10 cellular contexts compared by ENCODE assay signal in genomic region chr17:39152134-39152884, GRCh38. TPM values are rescaled to one million over a fixed set of nuclear protein-coding genes. Genes with fewer than 3 reads are reported as not detected.
DNase-seq lines count a peak whose midpoint lies in the region; ATAC-seq and TF ChIP-seq lines count a peak whose summit lies in the region.
"Had no signal": no experiment of that assay in that cellular context is flagged by ENCODE, and none has a peak within 500 bp of the region (broad histone marks: within the 10 kb centered on the region; RNA-seq: fewer than 3 reads in every experiment).

No MANE protein-coding gene starts in this region.

- no peak overlapping the region for H2BK15ac ChIP-seq in mesenchymal stem cell (ENCODE audit: low read depth, poor library complexity, severe bottlenecking)

- no peak overlapping the region for H2BK12ac ChIP-seq in mesenchymal stem cell (ENCODE audit: low read length in 2 of 2)

- H3K9me3 ChIP-seq in ES-I3 (ENCODE audit: control insufficient read depth, insufficient read depth, low read length) (no peaks in the 10 kb centered on the region), PC-3 (ENCODE audit: low read length) (no peaks in the 10 kb centered on the region), mesenchymal stem cell (ENCODE audit: control insufficient read depth, low read length) (no peaks in the 10 kb centered on the region), tibial artery (no peaks in the 10 kb centered on the region)

- BruUV-seq in PC-3 (replicated peaks; lab: Mats Ljungman, UMichigan) = no TSS peak

- peak overlapping the region; percentile 97 for H3K4me2 ChIP-seq in PC-3 (ENCODE audit: low read length)
- H3K4me2 ChIP-seq in mesenchymal stem cell (ENCODE audit: low read length, poor library complexity, severe bottlenecking) = peak overlapping the region; percentile 98

- H3K27me3 ChIP-seq in PC-3 (ENCODE audit: low read length) (peaks cover 6% of the 10 kb centered on the region; the same call in 1 of the 2 replicates), mesenchymal stem cell (ENCODE audit: control insufficient read depth in 1 of 2, insufficient read depth in 1 of 2, low read length in 2 of 2) (peaks cover 16 to 42% of the 10 kb centered on the region in 2 experiments), tibial artery (peaks cover 0 to 21% of the 10 kb centered on the region in 2 donors)

- ATAC-seq in PC-3 = peak; percentile 2; the same call in 1 of the 2 replicates

- WGBS in mesenchymal stem cell = 22% methylated on average over 20 of the region's 23 CpGs

- peak overlapping the region; percentile 96; the same call in 1 of the 2 replicates for H3K9ac ChIP-seq in ES-I3 (ENCODE audit: low read depth, low read length)
- no peak overlapping the region; the same call in 1 of the 2 replicates for H3K9ac ChIP-seq in PC-3 (ENCODE audit: low read length)
- peak overlapping the region; percentile 72 for H3K9ac ChIP-seq in mesenchymal stem cell (ENCODE audit: low read length)

- POLR2A ChIA-PET in PC-3 (lab: Charles Lee; ENCODE audit: unreplicated experiment) = interaction anchor here (0.9 to 1.0 kb wide), 2 partner anchors 169 to 281 kb away, joined by 3 to 13 read pairs; no protein-coding TSS in a partner anchor

- H4K91ac ChIP-seq in mesenchymal stem cell (ENCODE audit: low read length) = peak overlapping the region; percentile 45

- H3K27ac ChIP-seq in PC-3 (ENCODE audit: low read length) = no peak overlapping the region
- H3K27ac ChIP-seq in mesenchymal stem cell (ENCODE audit: low read length, poor library complexity, severe bottlenecking) = peak overlapping the region; percentile 70
- peak overlapping the region; percentile 89 to 94 for H3K27ac ChIP-seq in tibial artery

- H3K4me3 ChIP-seq in PC-3 (ENCODE audit: low read length) (peak overlapping the region; percentile 90), choroid plexus epithelial cell (ENCODE audit: low read depth, low read length) (peak overlapping the region; percentile 86), mesenchymal stem cell (ENCODE audit: insufficient read depth in 1 of 2, low read depth in 1 of 2, low read length in 2 of 2) (peak overlapping the region in 1 of 2 experiments; percentile 91), tibial artery (peak overlapping the region; percentile 62 to 73)

- H3K36me3 ChIP-seq in ES-I3 (ENCODE audit: insufficient read depth, low read length) (no peaks in the 10 kb centered on the region), PC-3 (ENCODE audit: low read depth, low read length) (no peaks in the 10 kb centered on the region), mesenchymal stem cell (ENCODE audit: control insufficient read depth in 1 of 2, insufficient read depth in 2 of 2, low read depth in 1 of 2, low read length in 2 of 2) (no peaks in the 10 kb centered on the region), tibial artery (no peaks in the 10 kb centered on the region)

- intact Hi-C loops in PC-3 (cut with micrococcal nuclease) (no loop called here), tibial artery (cut with DNase I; ENCODE audit: low total_unique reads) (loop anchor here (5.0 kb wide), 1 partner anchor 170 kb away; no protein-coding TSS in a partner anchor)

- peak overlapping the region in 1 of 2 experiments; percentile 28 for H3K18ac ChIP-seq in mesenchymal stem cell (ENCODE audit: low read depth in 1 of 2, low read length in 2 of 2)

- no peaks in the 10 kb centered on the region for H3K9me2 ChIP-seq in PC-3 (replicated peaks; ENCODE audit: low read length)

- no peak overlapping the region for H2BK5ac ChIP-seq in mesenchymal stem cell (ENCODE audit: low read depth, low read length, poor library complexity, severe bottlenecking)

- no peak overlapping the region for H3K14ac ChIP-seq in mesenchymal stem cell (ENCODE audit: low read length in 2 of 2)

- H2AFZ ChIP-seq in PC-3 (ENCODE audit: low read length) (peak overlapping the region; percentile 95), mesenchymal stem cell (ENCODE audit: low read depth, low read length) (no peak overlapping the region)

- H3K4me1 ChIP-seq in ES-I3 (ENCODE audit: insufficient read depth, low read length) (peaks cover 8% of the 10 kb centered on the region; the same call in 1 of the 2 replicates), PC-3 (ENCODE audit: insufficient read depth, low read length) (peaks cover 7% of the 10 kb centered on the region), mesenchymal stem cell (ENCODE audit: control insufficient read depth, insufficient read depth, low read depth, low read length) (peaks cover 25% of the 10 kb centered on the region), tibial artery (peaks cover 0 to 26% (median 20%) of the 10 kb centered on the region in 4 donors)

- TF ChIP-seq CTCF in PC-3 (conservative IDR thresholded peaks at IDR 0.05; ENCODE audit: low read depth, low read length) (no peak), choroid plexus epithelial cell (conservative IDR thresholded peaks at IDR 0.05; ENCODE audit: low read depth, low read length) (no peak), tibial artery (IDR thresholded peaks at IDR 0.05) (no peak)

- H4K20me1 ChIP-seq in PC-3 (ENCODE audit: low read length) = no peaks in the 10 kb centered on the region

- H3K79me1 ChIP-seq in mesenchymal stem cell (replicated peaks; ENCODE audit: low read length, poor library complexity, severe bottlenecking) = no peaks in the 10 kb centered on the region

- DNase-seq in PC-3 (no peak), choroid plexus epithelial cell (ENCODE audit: low read depth) (no peak), mesenchymal stem cell (no peak), tibial artery (no peak), 8988T (no peak), SHP77 (lab: John Stamatoyannopoulos, UW) (no peak), NCI-H187 treated with DMSO at 0.1 percent for 48 hours (lab: John Stamatoyannopoulos, UW) (no peak)

- H3K79me2 ChIP-seq in PC-3 (ENCODE audit: low read length) = no peaks in the 10 kb centered on the region

- no peak overlapping the region for H2AK5ac ChIP-seq in mesenchymal stem cell (ENCODE audit: low read length, severe bottlenecking)

- peak overlapping the region; percentile 88 for H4K8ac ChIP-seq in mesenchymal stem cell (ENCODE audit: low read length)

- no peak overlapping the region for H2BK120ac ChIP-seq in mesenchymal stem cell (ENCODE audit: low read depth, low read length)

- no peak overlapping the region for H3K23ac ChIP-seq in mesenchymal stem cell (ENCODE audit: low read length in 2 of 2)

- H3F3A ChIP-seq in PC-3 (ENCODE audit: low read length, unreplicated experiment) = no peaks in the 10 kb centered on the region

- H3K4ac ChIP-seq in mesenchymal stem cell (ENCODE audit: low read depth in 1 of 2, low read length in 2 of 2) = no peak overlapping the region

- CTCF ChIA-PET in PC-3 (lab: Charles Lee) = interaction anchor here (0.7 to 2.9 kb wide), 2 partner anchors 169 to 281 kb away, joined by 3 to 56 read pairs; no protein-coding TSS in a partner anchor

RNA-seq across cellular contexts. Expression of gene PLXDC1, which starts 0.9 kb away (rescaled TPM):
- not detected in 2 replicates for total RNA-seq in PC-3 (2014; rRNA removed)
- polyA plus RNA-seq in mesenchymal stem cell (2013, experiment 1 of 2) = 1.9 TPM
- 2.1 TPM for polyA plus RNA-seq in mesenchymal stem cell (2013, experiment 2 of 2)
- total RNA-seq: renal cortical epithelial cell had no signal

RNA-seq across cellular contexts. Expression of gene ARL5C, which starts 13.7 kb away (rescaled TPM):
- total RNA-seq in PC-3 (2014; rRNA removed) = 0.58 TPM in 1 of 2 replicates, not detected in the other
- not detected for polyA plus RNA-seq in mesenchymal stem cell (2013, experiment 1 of 2)
- not detected for polyA plus RNA-seq in mesenchymal stem cell (2013, experiment 2 of 2)
- total RNA-seq: HT1080, renal cortical epithelial cell had no signal

RNA-seq across cellular contexts. Expression of gene CACNB1, which starts 45.2 kb away (rescaled TPM):
- 4.3 and 6.0 TPM in 2 replicates for total RNA-seq in PC-3 (2014; rRNA removed)
- 7.0 TPM for polyA plus RNA-seq in mesenchymal stem cell (2013, experiment 1 of 2)
- 6.3 TPM for polyA plus RNA-seq in mesenchymal stem cell (2013, experiment 2 of 2)

RNA-seq across cellular contexts. Expression of gene RPL19, which starts 47.8 kb away (rescaled TPM):
- total RNA-seq in PC-3 (2014; rRNA removed) = 2,496 and 2,509 TPM in 2 replicates
- polyA plus RNA-seq in mesenchymal stem cell (2013, experiment 1 of 2) = 2,372 TPM
- polyA plus RNA-seq in mesenchymal stem cell (2013, experiment 2 of 2) = 2,320 TPM
